25 cellular contexts compared by ENCODE assay signal in genomic region chr5:7419367-7419766, GRCh38. TPM values are rescaled to one million over a fixed set of nuclear protein-coding genes. Genes with fewer than 3 reads are reported as not detected.
A peak's percentile ranks its signal among the peaks of the same experiment; 100 is the strongest.
DNase-seq lines count a peak whose midpoint lies in the region; ATAC-seq, FAIRE-seq and TF ChIP-seq lines count a peak whose summit lies in the region.
"Had no signal": no experiment of that assay in that cellular context is flagged by ENCODE, and none has a peak within 500 bp of the region (broad histone marks: within the 10 kb centered on the region; RNA-seq: fewer than 3 reads in every experiment).

No MANE protein-coding gene starts in this region.

- peak overlapping the region; percentile 8 for H3K27ac Mint-ChIP-seq in T-helper 1 cell treated with Interleukin-12 subunit alpha and Interleukin-12 subunit beta and Interleukin-4 antibody, amounts not matched to agents 30 μg/mL and 1 μg/mL, for 36 hours
- H3K27ac Mint-ChIP-seq: CD8-positive, alpha-beta memory T cell had no signal

- no peak overlapping the region for H3K4me3 Mint-ChIP-seq in T-helper 1 cell treated with Interleukin-12 subunit alpha and Interleukin-12 subunit beta and Interleukin-4 antibody, amounts not matched to agents 30 μg/mL and 1 μg/mL, for 36 hours
- H3K4me3 Mint-ChIP-seq: CD8-positive, alpha-beta memory T cell had no signal

- H3K4me3 ChIP-seq in bronchial epithelial cell (ENCODE audit: low read depth, low read length) (no peak overlapping the region), mesodermal cell (ENCODE audit: extremely low read depth, insufficient read depth, low read length, poor library complexity, severe bottlenecking) (no peak overlapping the region), skeletal muscle tissue (ENCODE audit: low read length in 3 of 3) (no peak overlapping the region), prostate gland (no peak overlapping the region), gastroesophageal sphincter (no peak overlapping the region)
- H3K4me3 ChIP-seq: GM23248, SJSA1 had no signal

- TF ChIP-seq CTCF in bronchial epithelial cell (IDR thresholded peaks at IDR 0.05; ENCODE audit: insufficient read depth, low read length, severe bottlenecking): no peak
- TF ChIP-seq CTCF in prostate gland (IDR thresholded peaks at IDR 0.05): no peak
- no peak for TF ChIP-seq CTCF in gastroesophageal sphincter (IDR thresholded peaks at IDR 0.05)

- peak; percentile 13 for FAIRE-seq in bronchial epithelial cell (lab: Jason Lieb, UNC)

- intact Hi-C loops in prostate gland (cut with DNase I): no loop called here

- H3K9me3 ChIP-seq in mesodermal cell (ENCODE audit: control insufficient read depth, low read length): no peaks in the 10 kb centered on the region
- no peaks in the 10 kb centered on the region for H3K9me3 ChIP-seq in skeletal muscle tissue (ENCODE audit: control insufficient read depth in 3 of 3, low read length in 3 of 3)
- H3K9me3 ChIP-seq in prostate gland: no peaks in the 10 kb centered on the region
- H3K9me3 ChIP-seq in gastroesophageal sphincter: no peaks in the 10 kb centered on the region
- H3K9me3 ChIP-seq: BE2C, SJSA1 had no signal

- H3K36me3 ChIP-seq in bronchial epithelial cell (ENCODE audit: control insufficient read depth, insufficient read depth, low read length) (no peaks in the 10 kb centered on the region), mesodermal cell (ENCODE audit: control insufficient read depth, insufficient read depth, low read length) (no peaks in the 10 kb centered on the region), skeletal muscle tissue (ENCODE audit: control insufficient read depth in 3 of 3, insufficient read depth in 3 of 3, low read length in 3 of 3) (peaks cover 0 to 6% (median 0%) of the 10 kb centered on the region in 3 donors), prostate gland (no peaks in the 10 kb centered on the region), gastroesophageal sphincter (peaks cover 0 to 5% of the 10 kb centered on the region in 2 donors)
- H3K36me3 ChIP-seq: BE2C, SJSA1 had no signal

- H3K27ac ChIP-seq in mesodermal cell (ENCODE audit: low read depth, low read length, severe bottlenecking): peak overlapping the region; percentile 88
- peak overlapping the region; percentile 16 for H3K27ac ChIP-seq in skeletal muscle tissue (ENCODE audit: low read depth, low read length)
- no peak overlapping the region for H3K27ac ChIP-seq in prostate gland
- no peak overlapping the region for H3K27ac ChIP-seq in gastroesophageal sphincter
- H3K27ac ChIP-seq: 22Rv1, GM23248, SJSA1 had no signal

- H3K36me3 Mint-ChIP-seq in T-helper 1 cell treated with Interleukin-12 subunit alpha and Interleukin-12 subunit beta and Interleukin-4 antibody, amounts not matched to agents 30 μg/mL and 1 μg/mL, for 36 hours (ENCODE audit: low read depth): no peaks in the 10 kb centered on the region
- H3K36me3 Mint-ChIP-seq: CD14-positive monocyte; CD8-positive, alpha-beta memory T cell had no signal

- no peak for TF ChIP-seq EP300 in gastroesophageal sphincter (IDR thresholded peaks at IDR 0.05)

- DNase-seq in T-helper 1 cell (no peak), bronchial epithelial cell (ENCODE audit: low read depth) (no peak), prostate gland (ENCODE audit: low spot score) (no peak)
- DNase-seq in stimulated activated naive CD4-positive, alpha-beta T cell (lab: John Stamatoyannopoulos, UW): no peak
- DNase-seq: BE2C; Calu3; CD8-positive, alpha-beta memory T cell; DMS79 treated with DMSO at 0.1 percent for 48 hours; GM23248; HCEC 1CT; NCI-H1048; NCI-H1417; NCI-H1694; NCI-H2029 treated with DMSO at 0.1 percent for 48 hours; NCI-H526 treated with DMSO at 0.1 percent for 48 hours; Right ventricle myocardium superior; RPMI8226 had no signal

- TF ChIP-seq POLR2A in prostate gland (IDR thresholded peaks at IDR 0.05) (no peak), gastroesophageal sphincter (IDR thresholded peaks at IDR 0.05) (no peak)

- no peaks in the 10 kb centered on the region for H3K27me3 ChIP-seq in bronchial epithelial cell (ENCODE audit: control insufficient read depth, insufficient read depth, low read length)
- H3K27me3 ChIP-seq in skeletal muscle tissue (ENCODE audit: control insufficient read depth in 3 of 3, insufficient read depth in 3 of 3, low read length in 3 of 3): no peaks in the 10 kb centered on the region
- no peaks in the 10 kb centered on the region for H3K27me3 ChIP-seq in prostate gland (replicated peaks; ENCODE audit: insufficient read depth)
- H3K27me3 ChIP-seq in gastroesophageal sphincter: no peaks in the 10 kb centered on the region
- H3K27me3 ChIP-seq: BE2C, SJSA1 had no signal

- H3K9me3 Mint-ChIP-seq in T-helper 1 cell treated with Interleukin-12 subunit alpha and Interleukin-12 subunit beta and Interleukin-4 antibody, amounts not matched to agents 30 μg/mL and 1 μg/mL, for 36 hours: peaks cover 4% of the 10 kb centered on the region

- H3K27me3 Mint-ChIP-seq in T-helper 1 cell treated with Interleukin-12 subunit alpha and Interleukin-12 subunit beta and Interleukin-4 antibody, amounts not matched to agents 30 μg/mL and 1 μg/mL, for 36 hours (ENCODE audit: low read depth): no peaks in the 10 kb centered on the region

- no peaks in the 10 kb centered on the region for H3K4me1 Mint-ChIP-seq in T-helper 1 cell treated with Interleukin-12 subunit alpha and Interleukin-12 subunit beta and Interleukin-4 antibody, amounts not matched to agents 30 μg/mL and 1 μg/mL, for 36 hours (ENCODE audit: low read depth)
- H3K4me1 Mint-ChIP-seq: CD8-positive, alpha-beta memory T cell had no signal

- peaks cover 39% of the 10 kb centered on the region for H3K4me1 ChIP-seq in mesodermal cell (ENCODE audit: control insufficient read depth, insufficient read depth, low read length, poor library complexity, severe bottlenecking)
- H3K4me1 ChIP-seq in skeletal muscle tissue (ENCODE audit: control insufficient read depth in 3 of 3, insufficient read depth in 3 of 3, low read length in 3 of 3): peaks cover 73 to 84% (median 83%) of the 10 kb centered on the region in 3 donors
- H3K4me1 ChIP-seq in prostate gland (replicated peaks): no peaks in the 10 kb centered on the region
- peaks cover 0 to 16% (median 7%) of the 10 kb centered on the region in 3 donors for H3K4me1 ChIP-seq in gastroesophageal sphincter
- H3K4me1 ChIP-seq: BE2C, SJSA1 had no signal

- ATAC-seq in gastroesophageal sphincter: no peak

- WGBS in mesodermal cell (ENCODE audit: insufficient coverage in 2 of 2), 2 experiments: 76 to 88% methylated on average over 3 of the region's 4 CpGs
- WGBS in prostate gland: 76% methylated on average over 4 of the region's 4 CpGs
- 29 to 67% methylated on average over 1 of the region's 4 CpGs for WGBS in gastroesophageal sphincter (ENCODE audit: low coverage in 1 of 2), 2 donors

- no peak overlapping the region for H3K9ac ChIP-seq in skeletal muscle tissue (ENCODE audit: low read depth in 1 of 3, low read length in 3 of 3)
- H3K9ac ChIP-seq: GM23248 had no signal

RNA-seq across cellular contexts. Expression of gene ADCY2, which starts 23.4 kb away (rescaled TPM):
- under 0.01 TPM in 1 of 2 replicates, not detected in the other for total RNA-seq in bronchial epithelial cell
- polyA plus RNA-seq in mesodermal cell (2013, experiment 1 of 2): 8.0 TPM
- polyA plus RNA-seq in mesodermal cell (2013, experiment 2 of 2): 3.9 TPM
- 27.7 TPM for total RNA-seq in skeletal muscle tissue
- total RNA-seq in prostate gland: 10 to 100 TPM in 1 of 2 donors, 1 to 10 TPM in 1; 5.2 to 17.7 TPM
- total RNA-seq in gastroesophageal sphincter: 10 to 100 TPM in 2 of 4 donors, 1 to 10 TPM in 2; 5.8 to 15.9 (median 8.9) TPM
- total RNA-seq: Calu3; CD8-positive, alpha-beta memory T cell; GM23248; NCI-H460 had no signal
- polyA plus RNA-seq: CD14-positive monocyte; CD8-positive, alpha-beta memory T cell had no signal

Comparison
In these comparisons a context has a peak if more than half of its experiments do, and no peak if none do; other contexts are left out.
1. H3K27ac ChIP-seq: peak in mesodermal cell (single experiment) and skeletal muscle tissue (single experiment); none in prostate gland (0 of 2) and gastroesophageal sphincter (0 of 4).